ENCODE assay signal across 19 cellular contexts in the genomic region with DNA sequence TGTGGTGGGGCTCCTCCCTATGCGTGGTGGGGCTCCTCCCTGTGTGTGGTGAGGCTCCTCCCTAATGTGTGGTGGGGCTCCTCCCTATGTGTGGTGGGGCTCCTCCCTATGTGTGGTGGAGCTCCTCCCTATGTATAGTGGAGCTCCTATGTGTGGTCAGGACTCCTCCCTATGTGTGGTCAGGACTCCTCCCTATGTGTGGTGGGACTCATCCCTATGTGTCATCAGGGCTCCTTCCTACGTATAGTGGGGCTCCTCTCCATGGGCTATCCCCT. TPM values are rescaled to one million over a fixed set of nuclear protein-coding genes. Genes with fewer than 3 reads are reported as not detected.
DNase-seq lines count a peak whose midpoint lies in the region; ATAC-seq and TF ChIP-seq lines count a peak whose summit lies in the region.
"Had no signal": no experiment of that assay in that cellular context is flagged by ENCODE, and none has a peak within 500 bp of the region (broad histone marks: within the 10 kb centered on the region; RNA-seq: fewer than 3 reads in every experiment).

No MANE protein-coding gene starts in this region.

- 93 to 96% methylated on average over 2 of the region's 2 CpGs for WGBS in aorta, 2 donors

- H3K9me3 Mint-ChIP-seq in naive thymus-derived CD4-positive, alpha-beta T cell = peaks cover 0 to 16% (median 8%) of the 10 kb centered on the region in 11 donors

- H3K27me3 Mint-ChIP-seq in naive thymus-derived CD4-positive, alpha-beta T cell = peaks cover 0 to 2% (median 0%) of the 10 kb centered on the region in 5 donors
- H3K27me3 Mint-ChIP-seq: CD4-positive, alpha-beta T cell had no signal

- POLR2A ChIA-PET in naive thymus-derived CD4-positive, alpha-beta T cell (lab: Charles Lee) = no interaction called here

- H3K36me3 Mint-ChIP-seq in naive thymus-derived CD4-positive, alpha-beta T cell = peaks cover 0 to 10% (median 9%) of the 10 kb centered on the region in 5 donors

- DNase-seq in Jurkat, Clone E6-1 (ENCODE audit: low read depth, low spot score) = peak; percentile 16
- DNase-seq in naive thymus-derived CD4-positive, alpha-beta T cell = no peak
- no peak for DNase-seq in stimulated activated naive CD4-positive, alpha-beta T cell (lab: John Stamatoyannopoulos, UW)
- DNase-seq in aorta (no peak), HK-2 (ENCODE audit: unreplicated experiment) (no peak)
- DNase-seq: ACHN; Calu3; CD4-positive, alpha-beta T cell; DMS79; GOT3; H9; HFFc6 had no signal

- H3K27me3 ChIP-seq in naive thymus-derived CD4-positive, alpha-beta T cell (ENCODE audit: control insufficient read depth in 2 of 2, insufficient read depth in 2 of 2, low read length in 2 of 2) = no peaks in the 10 kb centered on the region
- H3K27me3 ChIP-seq in aorta (ENCODE audit: control insufficient read depth in 1 of 2, insufficient read depth in 2 of 2, low read length in 1 of 2) = no peaks in the 10 kb centered on the region
- H3K27me3 ChIP-seq: BLaER1 treated with 17β-estradiol and CSF1 and Interleukin-3, amounts not matched to agents 10 nM and 100 nM had no signal

- H3K4me3 ChIP-seq in Jurkat, Clone E6-1 (ENCODE audit: low read length) = no peak overlapping the region
- no peak overlapping the region for H3K4me3 ChIP-seq in naive thymus-derived CD4-positive, alpha-beta T cell (ENCODE audit: low read length)
- H3K4me3 ChIP-seq in aorta (ENCODE audit: low read length in 2 of 2) = no peak overlapping the region
- H3K4me3 ChIP-seq: BLaER1 treated with 17β-estradiol and CSF1 and Interleukin-3, amounts not matched to agents 10 nM and 100 nM; GM12878 had no signal

- CTCF ChIA-PET in naive thymus-derived CD4-positive, alpha-beta T cell (lab: Charles Lee) = no interaction called here

- H3K4me3 Mint-ChIP-seq in naive thymus-derived CD4-positive, alpha-beta T cell = no peak overlapping the region
- H3K4me3 Mint-ChIP-seq: CD4-positive, alpha-beta T cell; H9; HFFc6 had no signal

- H3K27ac Mint-ChIP-seq in naive thymus-derived CD4-positive, alpha-beta T cell = peak overlapping the region in 2 of 9 donors; percentile 54 to 72
- H3K27ac Mint-ChIP-seq: CD4-positive, alpha-beta T cell; H9; HFFc6 had no signal

- H3K9me3 ChIP-seq in naive thymus-derived CD4-positive, alpha-beta T cell (ENCODE audit: control insufficient read depth in 2 of 3, low read length in 3 of 3) = peaks cover 0 to 6% (median 0%) of the 10 kb centered on the region in 3 experiments
- no peaks in the 10 kb centered on the region for H3K9me3 ChIP-seq in aorta (ENCODE audit: control insufficient read depth, low read length)

- peak; percentile 32 for ATAC-seq in naive thymus-derived CD4-positive, alpha-beta T cell
- ATAC-seq in aorta (ENCODE audit: low FRiP score) = no peak
- ATAC-seq: GM12878 had no signal

- intact Hi-C loops in naive thymus-derived CD4-positive, alpha-beta T cell (cut with micrococcal nuclease) = no loop called here
- intact Hi-C loops in aorta (cut with DNase I) = no loop called here

- peaks cover 0 to 11% (median 7%) of the 10 kb centered on the region in 7 donors for H3K4me1 Mint-ChIP-seq in naive thymus-derived CD4-positive, alpha-beta T cell

- H3K27ac ChIP-seq in C4-2B (peak overlapping the region; percentile 61), VCaP (peak overlapping the region; percentile 69), aorta (ENCODE audit: low read depth in 1 of 2, low read length in 2 of 2) (no peak overlapping the region)
- H3K27ac ChIP-seq in naive thymus-derived CD4-positive, alpha-beta T cell (ENCODE audit: low read depth, low read length) = peak overlapping the region; percentile 18
- H3K27ac ChIP-seq: BLaER1 treated with 17β-estradiol and CSF1 and Interleukin-3, amounts not matched to agents 10 nM and 100 nM; HL-60 had no signal

- H3K36me3 ChIP-seq in naive thymus-derived CD4-positive, alpha-beta T cell (ENCODE audit: control insufficient read depth in 2 of 3, insufficient read depth in 3 of 3, low read length in 3 of 3) = no peaks in the 10 kb centered on the region
- H3K36me3 ChIP-seq in aorta (ENCODE audit: control insufficient read depth in 1 of 2, insufficient read depth in 2 of 2, low read length in 1 of 2) = no peaks in the 10 kb centered on the region
- H3K36me3 ChIP-seq: BLaER1 treated with 17β-estradiol and CSF1 and Interleukin-3, amounts not matched to agents 10 nM and 100 nM had no signal

- peaks cover 0 to 3% of the 10 kb centered on the region in 2 donors for H3K4me1 ChIP-seq in naive thymus-derived CD4-positive, alpha-beta T cell (ENCODE audit: control insufficient read depth in 2 of 2, insufficient read depth in 2 of 2, low read length in 2 of 2)
- no peaks in the 10 kb centered on the region for H3K4me1 ChIP-seq in aorta (ENCODE audit: control insufficient read depth in 1 of 2, insufficient read depth in 2 of 2, low read length in 2 of 2)
- H3K4me1 ChIP-seq: BLaER1 treated with 17β-estradiol and CSF1 and Interleukin-3, amounts not matched to agents 10 nM and 100 nM had no signal

- no peak for TF ChIP-seq CTCF in C4-2B (conservative IDR thresholded peaks at IDR 0.05)
- TF ChIP-seq CTCF in VCaP (conservative IDR thresholded peaks at IDR 0.05) = no peak

RNA-seq across cellular contexts. Expression of a gene that starts 29.6 kb away (rescaled TPM):
- polyA plus RNA-seq in Jurkat, Clone E6-1 (2012; ENCODE audit: insufficient read depth, insufficient read length) = not detected
- total RNA-seq in naive thymus-derived CD4-positive, alpha-beta T cell = not detected
- not detected for polyA plus RNA-seq in naive thymus-derived CD4-positive, alpha-beta T cell
- not detected for total RNA-seq in aorta
- polyA plus RNA-seq in aorta = not detected
- total RNA-seq: A172; Calu3; CD4-positive, alpha-beta T cell; G401; GM12878; H9; HFFc6 had no signal
- polyA plus RNA-seq: GM12878 had no signal

Comparison
In these comparisons a context has a peak if more than half of its experiments do, and no peak if none do; other contexts are left out.
1. H3K27ac ChIP-seq: peak in C4-2B (single experiment), VCaP (single experiment) and naive thymus-derived CD4-positive, alpha-beta T cell (single experiment); none in aorta (0 of 2).